ENCODE assay signal across 1 cellular context in genomic region chr9:37079370-37080164, GRCh38.
A peak's percentile ranks its signal among the peaks of the same experiment; 100 is the strongest.
TF ChIP-seq lines count a peak whose summit lies in the region.

No MANE protein-coding gene starts in this region.

TF ChIP-seq in HepG2, 621 proteins besides CTCF, POLR2A, EP300 and RAD21 (continued from another document and continues in another):
- TF ChIP-seq KIAA2018 (CRISPR knock-in tag; IDR thresholded peaks at IDR 0.05; ENCODE audit: borderline replicate concordance) (peak; percentile 71; the same call in 1 of the 2 replicates), ZBTB26 (CRISPR knock-in tag; IDR thresholded peaks at IDR 0.05; ENCODE audit: borderline replicate concordance) (peak; percentile 96), SMAD9 (CRISPR knock-in tag; IDR thresholded peaks at IDR 0.05) (peak; percentile 99), ZNF580 (CRISPR knock-in tag; IDR thresholded peaks at IDR 0.05; ENCODE audit: borderline replicate concordance, low read depth) (peak; percentile 99), SP4 (CRISPR knock-in tag; IDR thresholded peaks at IDR 0.05) (peak; percentile 96), NFE2 (CRISPR knock-in tag; IDR thresholded peaks at IDR 0.05) (no peak), ATF7-NPFF (CRISPR knock-in tag; IDR thresholded peaks at IDR 0.05; ENCODE audit: low read depth) (peak; percentile 99), U2AF1 (optimal IDR thresholded peaks at IDR 0.05; ENCODE audit: low read depth, low read length) (no peak), ZNF280D (CRISPR knock-in tag; IDR thresholded peaks at IDR 0.05) (peak; percentile 99), FOXO4 (CRISPR knock-in tag; conservative IDR thresholded peaks at IDR 0.05) (0 out of 2 replicates have a peak, but pooled peaks have one; percentile 89), TAF1 (CRISPR knock-in tag; IDR thresholded peaks at IDR 0.05) (peak; percentile 74), MEIS2 (CRISPR knock-in tag; IDR thresholded peaks at IDR 0.05) (peak; percentile 94), ZFYVE20 (CRISPR knock-in tag; IDR thresholded peaks at IDR 0.05; ENCODE audit: borderline replicate concordance, low read depth) (peak; percentile 97), NFYB (CRISPR knock-in tag; IDR thresholded peaks at IDR 0.05) (peak; percentile 59), ZNF30 (CRISPR knock-in tag; IDR thresholded peaks at IDR 0.05) (peak; percentile 99), WIZ (CRISPR knock-in tag; IDR thresholded peaks at IDR 0.05) (peak; percentile 72), HOXD1 (CRISPR knock-in tag; IDR thresholded peaks at IDR 0.05) (peak; percentile 88), ZNF224 (CRISPR knock-in tag; IDR thresholded peaks at IDR 0.05) (peak; percentile 99), SKI (IDR thresholded peaks at IDR 0.05; ENCODE audit: partially characterized antibody) (no peak), POLR2AphosphoS2 (IDR thresholded peaks at IDR 0.05; ENCODE audit: low read depth, low read length) (no peak), ZNF569 (CRISPR knock-in tag; IDR thresholded peaks at IDR 0.05; ENCODE audit: borderline replicate concordance) (peak; percentile 36; the same call in 1 of the 2 replicates), GTF3A (CRISPR knock-in tag; conservative IDR thresholded peaks at IDR 0.05) (no peak), ZNF549 (CRISPR knock-in tag; IDR thresholded peaks at IDR 0.05) (peak; percentile 78; the same call in 1 of the 2 replicates), HMG20B (CRISPR knock-in tag; conservative IDR thresholded peaks at IDR 0.05) (peak; percentile 77), ZFP91 (CRISPR knock-in tag; IDR thresholded peaks at IDR 0.05; ENCODE audit: borderline replicate concordance) (peak; percentile 85), REXO4 (CRISPR knock-in tag; IDR thresholded peaks at IDR 0.05; ENCODE audit: borderline replicate concordance) (peak; percentile 98), SALL1 (CRISPR knock-in tag; IDR thresholded peaks at IDR 0.05) (peak; percentile 99), RARG (CRISPR knock-in tag; IDR thresholded peaks at IDR 0.05; ENCODE audit: low read depth) (no peak), ZNF326 (CRISPR knock-in tag; IDR thresholded peaks at IDR 0.05; ENCODE audit: borderline replicate concordance) (0 out of 2 replicates have a peak, but pooled peaks have one; percentile 61), MEIS1 (CRISPR knock-in tag; IDR thresholded peaks at IDR 0.05; ENCODE audit: borderline replicate concordance) (peak; percentile 91), ZNF282 (IDR thresholded peaks at IDR 0.05; ENCODE audit: partially characterized antibody) (no peak), STAG1 (CRISPR knock-in tag; IDR thresholded peaks at IDR 0.05) (peak; percentile 8; the same call in 1 of the 2 replicates), ZFP41 (CRISPR knock-in tag; IDR thresholded peaks at IDR 0.05; ENCODE audit: borderline replicate concordance) (peak; percentile 99), NFRKB (IDR thresholded peaks at IDR 0.05) (no peak), KDM6A (CRISPR knock-in tag; IDR thresholded peaks at IDR 0.05; ENCODE audit: low read depth) (no peak), BRD4 (CRISPR knock-in tag; IDR thresholded peaks at IDR 0.05) (peak; percentile 48; the same call in 1 of the 2 replicates), CEBPZ (IDR thresholded peaks at IDR 0.05; ENCODE audit: low read length) (no peak), BCLAF1 (IDR thresholded peaks at IDR 0.05) (no peak), CEBPB (IDR thresholded peaks at IDR 0.05; ENCODE audit: borderline replicate concordance, low read depth, low read length) (no peak)
